In genomic region chr9:126588491-126589168, GRCh38 we compare ENCODE assay signal across 22 cellular contexts. TPM values are rescaled to one million over a fixed set of nuclear protein-coding genes. Genes with fewer than 3 reads are reported as not detected.
A peak's percentile ranks its signal among the peaks of the same experiment; 100 is the strongest.
DNase-seq lines count a peak whose midpoint lies in the region; ATAC-seq, FAIRE-seq and TF ChIP-seq lines count a peak whose summit lies in the region.
"Had no signal": no experiment of that assay in that cellular context is flagged by ENCODE, and none has a peak within 500 bp of the region (broad histone marks: within the 10 kb centered on the region; RNA-seq: fewer than 3 reads in every experiment).

No MANE protein-coding gene starts in this region.

- no peak overlapping the region for H3K56ac ChIP-seq in H1 (replicated peaks; ENCODE audit: insufficient read length, low read depth, low read length)

- DNase-seq in WERI-Rb-1 (peak; percentile 26), H1 (ENCODE audit: low read depth in 1 of 2, low spot score in 2 of 2) (no peak), right atrium auricular region (ENCODE audit: low spot score) (no peak), neuronal stem cell (ENCODE audit: low spot score) (no peak), Karpas-422 (no peak), NCI-H146 (lab: John Stamatoyannopoulos, UW) (no peak)
- DNase-seq in activated CD4-positive, alpha-beta T cell treated with anti-CD3 and anti-CD28 coated beads, Interleukin-2, amount 50 U/mL, for 4 hours = no peak
- DNase-seq: DMS79; NCI-H1092; NCI-H1436 treated with DMSO at 0.1 percent for 48 hours; NCI-H2029; NCI-H2227 treated with DMSO at 0.1 percent for 48 hours; NCI-H510A treated with DMSO at 0.1 percent for 48 hours; NCI-H774; NK-92 treated with Interleukin-12 subunit alpha and Interleukin-12 subunit beta, amount 100 ng/mL, for 24 hours had no signal

- H3K14ac ChIP-seq in H1 (ENCODE audit: insufficient read length) = no peak overlapping the region
- H3K14ac ChIP-seq in neuronal stem cell (ENCODE audit: low read length) = peak overlapping the region; percentile 50

- no peak overlapping the region for H4K5ac ChIP-seq in H1 (ENCODE audit: insufficient read length, low read depth, low read length)

- H3K9ac ChIP-seq in H1 (replicated peaks in 1 of 4; ENCODE audit: extremely low read depth in 1 of 4, low read depth in 3 of 4, low read length in 3 of 4) = no peak overlapping the region
- no peak overlapping the region for H3K9ac ChIP-seq in neuronal stem cell (ENCODE audit: low read depth, low read length, poor library complexity)
- H3K9ac ChIP-seq in Karpas-422 (ENCODE audit: low read length) = no peak overlapping the region

- H4K8ac ChIP-seq in H1 (ENCODE audit: extremely low read depth, insufficient read depth, low read length) (no peak overlapping the region), neuronal stem cell (ENCODE audit: low read depth, low read length) (no peak overlapping the region)

- no peak overlapping the region for H2AFZ ChIP-seq in H1 (ENCODE audit: low read length)
- no peak overlapping the region for H2AFZ ChIP-seq in neuronal stem cell (ENCODE audit: low read length)
- no peak overlapping the region for H2AFZ ChIP-seq in Karpas-422 (ENCODE audit: low read length)

- no peak overlapping the region; the same call in 1 of the 2 replicates for H2BK20ac ChIP-seq in H1 (ENCODE audit: low read length)

- H3K4me3 ChIP-seq in WERI-Rb-1 (ENCODE audit: low read depth, low read length) = no peak overlapping the region
- no peak overlapping the region for H3K4me3 ChIP-seq in H1 (ENCODE audit: extremely low read depth in 1 of 4, insufficient read depth in 2 of 4, low read depth in 3 of 4, low read length in 4 of 4)
- H3K4me3 ChIP-seq in right atrium auricular region = no peak overlapping the region
- no peak overlapping the region for H3K4me3 ChIP-seq in neuronal stem cell (ENCODE audit: low read length in 2 of 2)
- H3K4me3 ChIP-seq in Karpas-422 (ENCODE audit: low read length) = no peak overlapping the region
- H3K4me3 ChIP-seq: A549, SJSA1 had no signal

- peak overlapping the region; percentile 4; the same call in 1 of the 2 replicates for H3K18ac ChIP-seq in H1 (ENCODE audit: extremely low read depth, low read length)
- H3K18ac ChIP-seq in neuronal stem cell (ENCODE audit: low read length) = no peak overlapping the region

- no peaks in the 10 kb centered on the region for H3K23me2 ChIP-seq in H1 (ENCODE audit: low read depth, low read length)

- no peak overlapping the region for H2BK5ac ChIP-seq in H1 (ENCODE audit: low read depth, low read length)
- H2BK5ac ChIP-seq in neuronal stem cell (ENCODE audit: low read length) = no peak overlapping the region

- peaks cover 0 to 7% (median 1%) of the 10 kb centered on the region in 4 experiments; a peak in 3 of 7 replicates for H3K4me1 ChIP-seq in H1 (replicated peaks in 1 of 4; ENCODE audit: control insufficient read depth in 3 of 4, insufficient read depth in 4 of 4, low read length in 3 of 4)
- peaks cover 0 to 25% of the 10 kb centered on the region in 2 donors for H3K4me1 ChIP-seq in right atrium auricular region
- peaks cover 0 to 9% of the 10 kb centered on the region in 2 donors for H3K4me1 ChIP-seq in neuronal stem cell (ENCODE audit: control insufficient read depth in 2 of 2, insufficient read depth in 1 of 2, low read depth in 1 of 2, low read length in 2 of 2)
- H3K4me1 ChIP-seq in Karpas-422 (ENCODE audit: low read length) = no peaks in the 10 kb centered on the region
- H3K4me1 ChIP-seq: A549, BE2C, SJSA1 had no signal

- H4K20me1 ChIP-seq in H1 (replicated peaks in 1 of 2; ENCODE audit: control insufficient read depth in 1 of 2, insufficient read depth in 2 of 2, low read length in 2 of 2) = no peaks in the 10 kb centered on the region
- no peaks in the 10 kb centered on the region for H4K20me1 ChIP-seq in Karpas-422 (ENCODE audit: insufficient read depth, low read depth, low read length)

- no peak for ATAC-seq in SK-N-SH treated with all-trans-retinoic acid at 6 μM for 48 hours
- ATAC-seq: A549, Panc1 had no signal

- no peak overlapping the region for H2BK12ac ChIP-seq in H1 (ENCODE audit: low read depth, low read length)
- H2BK12ac ChIP-seq in neuronal stem cell (ENCODE audit: low read length) = no peak overlapping the region

- H3K27ac ChIP-seq in WERI-Rb-1 (peak overlapping the region; percentile 45), H1 (ENCODE audit: low read depth, low read length) (no peak overlapping the region), right atrium auricular region (peak overlapping the region; percentile 56 to 73), neuronal stem cell (replicated peaks; ENCODE audit: low read length) (no peak overlapping the region), Karpas-422 (ENCODE audit: low read length) (no peak overlapping the region)
- H3K27ac ChIP-seq: A549, SJSA1 had no signal

- POLR2A ChIA-PET in H1 (lab: Charles Lee; ENCODE audit: partially characterized antibody) = no interaction called here

- H3K79me2 ChIP-seq in H1 (ENCODE audit: control insufficient read depth in 1 of 2, insufficient read depth in 2 of 2, low read length in 2 of 2) (no peaks in the 10 kb centered on the region), Karpas-422 (ENCODE audit: low read length) (no peaks in the 10 kb centered on the region)

- no peak overlapping the region for H2AK5ac ChIP-seq in H1 (ENCODE audit: low read depth, low read length)
- peak overlapping the region; percentile 42 for H2AK5ac ChIP-seq in neuronal stem cell (ENCODE audit: low read depth, low read length)

- H3K23ac ChIP-seq in H1 (ENCODE audit: insufficient read length) (no peak overlapping the region), neuronal stem cell (ENCODE audit: low read depth, low read length, poor library complexity) (peak overlapping the region; percentile 2)

- TF ChIP-seq CTCF in WERI-Rb-1 (IDR thresholded peaks at IDR 0.05; ENCODE audit: low read depth, low read length) = peak; percentile 13; the same call in 1 of the 2 replicates
- no peak for TF ChIP-seq CTCF in H1 (IDR thresholded peaks at IDR 0.05; ENCODE audit: control extremely low read depth in 1 of 3, insufficient read depth in 1 of 3, low read depth in 1 of 3, low read length in 3 of 3)
- TF ChIP-seq CTCF in right atrium auricular region (IDR thresholded peaks at IDR 0.05) = no peak

- CTCF ChIA-PET in H1 (lab: Charles Lee; ENCODE audit: partially characterized antibody) = interaction anchor here (0.8 to 1.9 kb wide), 10 partner anchors 10 to 191 kb away, joined by 3 to 6 read pairs (median 4); no protein-coding TSS in a partner anchor

- 85% methylated on average over 10 of the region's 10 CpGs; no CpG with 5 or more reads in 1 of the 2 experiments for WGBS in H1 (ENCODE audit: extremely low coverage in 1 of 2, insufficient coverage in 1 of 2, insufficient read length in 1 of 2, insufficient replicate concordance in 2 of 2, low coverage in 1 of 2, low lambda C conversion rate in 2 of 2, missing lambda C conversion rate in 1 of 2), 2 experiments
- no CpG with 5 or more reads among the region's 10 CpGs for WGBS in neuronal stem cell (ENCODE audit: extremely low coverage in 2 of 2, insufficient read length in 2 of 2, insufficient replicate concordance in 1 of 2), 2 donors

- TF ChIP-seq RAD21 in H1 (IDR thresholded peaks at IDR 0.05 in 1 of 2, conservative IDR thresholded peaks at IDR 0.05 in 1 of 2; ENCODE audit: low read depth in 2 of 2, low read length in 2 of 2) = no peak

- H4K91ac ChIP-seq in H1 (replicated peaks; ENCODE audit: insufficient read length, low read length) (no peak overlapping the region), neuronal stem cell (ENCODE audit: low read depth, low read length, poor library complexity) (no peak overlapping the region)

- H3K27me3 ChIP-seq in WERI-Rb-1 (ENCODE audit: insufficient read depth, low read depth, severe bottlenecking) (no peaks in the 10 kb centered on the region), H1 (replicated peaks in 1 of 4; ENCODE audit: control insufficient read depth in 3 of 4, extremely low read depth in 1 of 4, insufficient read depth in 3 of 4, low read length in 3 of 4) (0 out of 7 replicates have a peak, but pooled peaks cover 0 to 2% (median 0%) of the 10 kb centered on the region in 4 experiments), right atrium auricular region (no peaks in the 10 kb centered on the region), neuronal stem cell (ENCODE audit: control insufficient read depth in 3 of 3, insufficient read depth in 3 of 3, low read depth in 1 of 3, low read length in 3 of 3) (peaks cover 0 to 4% (median 0%) of the 10 kb centered on the region in 3 experiments), Karpas-422 (ENCODE audit: low read length) (no peaks in the 10 kb centered on the region)
- H3K27me3 ChIP-seq: BE2C, SJSA1 had no signal

- no peak for TF ChIP-seq EP300 in H1 (IDR thresholded peaks at IDR 0.05; ENCODE audit: borderline replicate concordance in 1 of 2, low read depth in 2 of 2, low read length in 2 of 2)

- H3K79me1 ChIP-seq in H1 (ENCODE audit: low read depth, low read length) (no peaks in the 10 kb centered on the region), neuronal stem cell (ENCODE audit: low read depth, low read length) (no peaks in the 10 kb centered on the region)

- no peak overlapping the region; the same call in 1 of the 2 replicates for H2BK15ac ChIP-seq in H1 (ENCODE audit: low read length)
- H2BK15ac ChIP-seq in neuronal stem cell (ENCODE audit: low read length) = no peak overlapping the region

- H3K4ac ChIP-seq in H1 (replicated peaks; ENCODE audit: insufficient read length, low read depth, low read length) (no peak overlapping the region), neuronal stem cell (ENCODE audit: low read length) (no peak overlapping the region)

- H3K9me3 ChIP-seq in WERI-Rb-1 (ENCODE audit: severe bottlenecking) (peaks cover 2% of the 10 kb centered on the region), H1 (ENCODE audit: insufficient read depth in 2 of 2, low read depth in 1 of 2, low read length in 1 of 2) (no peaks in the 10 kb centered on the region), right atrium auricular region (no peaks in the 10 kb centered on the region), neuronal stem cell (replicated peaks in 1 of 2; ENCODE audit: control insufficient read depth in 2 of 2, insufficient read depth in 1 of 2, low read depth in 1 of 2, low read length in 2 of 2) (peaks cover 0 to 4% of the 10 kb centered on the region in 2 donors), Karpas-422 (ENCODE audit: low read length) (no peaks in the 10 kb centered on the region)
- H3K9me3 ChIP-seq: A549, BE2C, SJSA1 had no signal

- no peak overlapping the region for H2BK120ac ChIP-seq in H1 (replicated peaks; ENCODE audit: low read depth, low read length)
- H2BK120ac ChIP-seq in neuronal stem cell (ENCODE audit: low read depth, low read length) = no peak overlapping the region

- no peak for TF ChIP-seq POLR2A in H1 (IDR thresholded peaks at IDR 0.05; ENCODE audit: control extremely low read depth in 1 of 2, low read depth in 2 of 2, low read length in 2 of 2)

- no peaks in the 10 kb centered on the region for H3K9me2 ChIP-seq in Karpas-422 (replicated peaks; ENCODE audit: insufficient read depth, low read length)

- FAIRE-seq in H1 (lab: Jason Lieb, UNC) = no peak
- FAIRE-seq: A549, D721Med, H54 had no signal

- H3K4me2 ChIP-seq in H1 (ENCODE audit: insufficient read depth in 1 of 2, low read depth in 2 of 2, low read length in 2 of 2) (no peak overlapping the region), neuronal stem cell (ENCODE audit: insufficient read depth, low read length, poor library complexity, severe bottlenecking) (no peak overlapping the region), Karpas-422 (ENCODE audit: low read depth, low read length, poor library complexity, severe bottlenecking) (no peak overlapping the region)
- H3K4me2 ChIP-seq: A549 had no signal

- H3K36me3 ChIP-seq in WERI-Rb-1 (no peaks in the 10 kb centered on the region), H1 (ENCODE audit: control insufficient read depth in 2 of 4, insufficient read depth in 4 of 4, low read length in 3 of 4) (no peaks in the 10 kb centered on the region), right atrium auricular region (no peaks in the 10 kb centered on the region), neuronal stem cell (replicated peaks in 1 of 2; ENCODE audit: control insufficient read depth in 2 of 2, insufficient read depth in 2 of 2, low read length in 2 of 2) (no peaks in the 10 kb centered on the region), Karpas-422 (ENCODE audit: insufficient read depth, low read length) (no peaks in the 10 kb centered on the region)
- H3K36me3 ChIP-seq: BE2C, SJSA1 had no signal

RNA-seq across cellular contexts. Expression of gene LMX1B, which starts 25.1 kb away (rescaled TPM):
- 0.37 and 0.52 TPM in 2 replicates for total RNA-seq in H1 (2021; fragmentation: NEBNext Ultra II Directional; extraction: Animal tissue kit (Norgen Biotek cat#: 25700))
- 0.09 and 0.17 TPM in 2 replicates for polyA plus RNA-seq in H1 (2011; rRNA removed)
- 0.17 TPM for polyA plus RNA-seq in H1 (2011; cell fraction: cytosol; rRNA removed)
- polyA plus RNA-seq in H1 (2011; cell fraction: nucleus; rRNA removed) = 0.24 TPM
- 0.17 to 0.24 TPM (median 0.20 TPM) in 4 replicates for polyA plus RNA-seq in H1 (2012, experiment 1 of 2)
- polyA plus RNA-seq in H1 (2012, experiment 2 of 2) = 0.16 TPM
- 0.18 TPM for polyA plus RNA-seq in H1 (2013, experiment 1 of 2)
- polyA plus RNA-seq in H1 (2013, experiment 2 of 2) = 0.22 TPM
- polyA minus RNA-seq in H1 (2011; rRNA and poly(A)+ RNA removed) = 0.07 and 0.16 TPM in 2 replicates
- 0.44 TPM for polyA minus RNA-seq in H1 (2011; cell fraction: cytosol; rRNA and poly(A)+ RNA removed)
- 0.10 TPM for polyA minus RNA-seq in H1 (2011; cell fraction: nucleus; rRNA and poly(A)+ RNA removed)
- total RNA-seq in right atrium auricular region = 1 to 10 TPM in 1 of 2 donors, under 1 TPM in 1; 0.74 to 1.3 TPM
- polyA plus RNA-seq in neuronal stem cell (2013, experiment 1 of 2) = 0.22 TPM
- 0.18 TPM for polyA plus RNA-seq in neuronal stem cell (2013, experiment 2 of 2)
- not detected in 2 replicates for total RNA-seq in Karpas-422 (2014; rRNA removed; shearing (Covaris generic); ENCODE audit: low replicate concordance)
- total RNA-seq: SJSA1 had no signal

Comparison
In these comparisons a context has a peak if more than half of its experiments do, and no peak if none do; other contexts are left out.
1. H3K27ac ChIP-seq: peak in WERI-Rb-1 (single experiment) and right atrium auricular region (2 of 2); none in H1 (single experiment), neuronal stem cell (single experiment) and Karpas-422 (single experiment).